ENCODE assay signal across 1 cellular context in the genomic region with DNA sequence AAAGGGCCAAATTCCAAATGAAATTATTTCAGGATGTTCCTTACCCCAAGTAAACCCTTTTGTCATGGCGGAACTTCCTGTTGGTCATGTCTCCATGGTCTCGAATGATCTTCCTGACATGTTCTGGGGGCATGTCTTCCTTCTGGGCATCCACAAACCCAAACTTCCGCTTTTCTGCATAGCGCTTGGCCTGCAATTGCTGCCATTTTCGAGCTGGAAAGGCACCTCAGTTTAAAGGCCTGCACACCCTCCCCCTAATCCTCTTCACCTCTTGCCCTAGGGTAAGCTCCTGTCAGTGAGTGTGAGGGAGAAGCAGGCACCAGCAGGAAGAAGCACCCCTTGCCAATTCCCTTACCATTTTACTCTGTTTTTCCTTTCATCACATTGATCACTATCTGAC.
TF ChIP-seq lines count a peak whose summit lies in the region.

No MANE protein-coding gene starts in this region.

TF ChIP-seq in K562, 482 proteins besides CTCF, POLR2A, EP300 and RAD21:
- TF ChIP-seq CLOCK (CRISPR knock-in tag; IDR thresholded peaks at IDR 0.05; ENCODE audit: borderline replicate concordance): no peak
- no peak for TF ChIP-seq ZC3H4 (CRISPR knock-in tag; IDR thresholded peaks at IDR 0.05; ENCODE audit: borderline replicate concordance)
- no peak for TF ChIP-seq CTCFL (IDR thresholded peaks at IDR 0.05; ENCODE audit: borderline replicate concordance, insufficient read depth, low read depth, low read length, poor library complexity, severe bottlenecking)
- TF ChIP-seq ZNF143 (CRISPR knock-in tag; IDR thresholded peaks at IDR 0.05): no peak
- TF ChIP-seq, protein P1, sequence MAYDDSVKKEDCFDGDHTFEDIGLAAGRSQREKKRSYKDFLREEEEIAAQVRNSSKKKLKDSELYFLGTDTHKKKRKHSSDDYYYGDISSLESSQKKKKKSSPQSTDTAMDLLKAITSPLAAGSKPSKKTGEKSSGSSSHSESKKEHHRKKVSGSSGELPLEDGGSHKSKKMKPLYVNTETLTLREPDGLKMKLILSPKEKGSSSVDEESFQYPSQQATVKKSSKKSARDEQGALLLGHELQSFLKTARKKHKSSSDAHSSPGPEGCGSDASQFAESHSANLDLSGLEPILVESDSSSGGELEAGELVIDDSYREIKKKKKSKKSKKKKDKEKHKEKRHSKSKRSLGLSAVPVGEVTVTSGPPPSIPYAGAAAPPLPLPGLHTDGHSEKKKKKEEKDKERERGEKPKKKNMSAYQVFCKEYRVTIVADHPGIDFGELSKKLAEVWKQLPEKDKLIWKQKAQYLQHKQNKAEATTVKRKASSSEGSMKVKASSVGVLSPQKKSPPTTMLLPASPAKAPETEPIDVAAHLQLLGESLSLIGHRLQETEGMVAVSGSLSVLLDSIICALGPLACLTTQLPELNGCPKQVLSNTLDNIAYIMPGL (CRISPR knock-in tag; IDR thresholded peaks at IDR 0.05): no peak
- no peak for TF ChIP-seq NR2F6 (CRISPR knock-in tag; IDR thresholded peaks at IDR 0.05)
- TF ChIP-seq, protein P2, sequence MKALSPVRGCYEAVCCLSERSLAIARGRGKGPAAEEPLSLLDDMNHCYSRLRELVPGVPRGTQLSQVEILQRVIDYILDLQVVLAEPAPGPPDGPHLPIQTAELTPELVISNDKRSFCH (CRISPR knock-in tag; IDR thresholded peaks at IDR 0.05): no peak
- TF ChIP-seq, protein P2 (tag; IDR thresholded peaks at IDR 0.05): no peak
- no peak for TF ChIP-seq FOXA1 (IDR thresholded peaks at IDR 0.05; ENCODE audit: borderline replicate concordance)
- no peak for TF ChIP-seq ZNF263 (CRISPR knock-in tag; IDR thresholded peaks at IDR 0.05; ENCODE audit: borderline replicate concordance)
